In the genomic region with DNA sequence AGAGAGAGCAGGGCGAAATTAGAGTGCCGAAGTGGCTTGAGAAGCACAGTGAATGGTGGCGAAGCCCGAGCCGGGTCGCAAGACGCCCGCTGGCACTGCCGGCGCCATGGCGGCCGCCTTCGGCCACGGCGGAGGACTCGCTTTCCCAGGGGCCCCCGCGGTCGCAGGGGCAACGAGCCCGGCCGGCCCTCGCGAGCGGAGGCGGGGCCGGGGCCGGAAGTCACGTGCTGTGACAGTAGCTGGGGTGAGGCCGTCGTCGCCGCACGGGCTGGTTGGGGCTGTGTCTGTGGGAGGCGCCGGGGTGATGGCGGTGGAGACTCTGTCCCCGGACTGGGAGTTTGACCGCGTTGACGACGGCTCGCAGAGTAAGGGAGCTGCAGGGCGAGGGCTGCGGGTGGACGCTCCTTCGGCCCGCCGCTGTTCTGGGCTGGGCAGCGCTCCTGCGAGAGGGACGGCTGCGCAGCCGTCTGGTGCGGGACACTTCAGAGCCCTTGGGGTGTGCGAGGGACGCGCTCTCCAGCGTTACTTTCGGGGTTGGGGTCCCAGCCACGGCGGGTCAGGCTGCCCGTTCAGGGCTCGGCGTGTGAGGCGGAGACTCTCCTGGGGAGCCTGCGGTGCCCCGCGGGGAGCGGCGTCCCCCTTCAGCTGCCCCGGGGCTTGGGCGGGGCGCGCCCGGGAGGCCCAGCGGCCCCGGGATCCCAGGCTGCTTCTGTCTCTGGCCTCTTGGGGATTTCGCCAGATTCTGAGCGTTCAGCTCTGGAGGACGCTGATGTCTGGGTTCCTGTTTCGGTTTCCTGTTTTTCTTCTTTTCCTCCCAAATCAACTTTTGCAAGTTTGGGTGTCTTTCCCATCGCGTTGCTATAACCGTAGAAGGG, we compare ENCODE assay signal across 8 cellular contexts. TPM values are rescaled to one million over a fixed set of nuclear protein-coding genes. Genes with fewer than 3 reads are reported as not detected.
A peak's percentile ranks its signal among the peaks of the same experiment; 100 is the strongest.
DNase-seq lines count a peak whose midpoint lies in the region; ATAC-seq and TF ChIP-seq lines count a peak whose summit lies in the region.

Gene WASHC4, plus strand, starts transcription at position 235 of the 875 bp plus-strand sequence. Its CDS starts 70 bp downstream, at position 305.

- peak within 1 kb of the TSS; percentile 87 to 100 (median 94) for H3K4me3 Mint-ChIP-seq in CD4-positive, CD25-positive, alpha-beta regulatory T cell

- H3K36me3 ChIP-seq in CD4-positive, CD25-positive, alpha-beta regulatory T cell (ENCODE audit: control insufficient read depth, insufficient read depth, low read length): no peaks in the 10 kb centered on the region
- H3K36me3 ChIP-seq in liver (ENCODE audit: control insufficient read depth in 4 of 4, insufficient read depth in 3 of 4, low read depth in 1 of 4, low read length in 3 of 4): peaks cover 0 to 4% (median 0%) of the 10 kb centered on the region in 4 donors

- peak within 1 kb of the TSS; percentile 89 for H3K27ac ChIP-seq in CD4-positive, CD25-positive, alpha-beta regulatory T cell (ENCODE audit: insufficient read depth, low read length, poor library complexity, severe bottlenecking)
- H3K27ac ChIP-seq in liver (ENCODE audit: low read depth in 1 of 2, low read length in 2 of 2): peak within 1 kb of the TSS; percentile 96 to 97

- H3K4me3 ChIP-seq in CD4-positive, CD25-positive, alpha-beta regulatory T cell (ENCODE audit: low read depth, low read length): peak within 1 kb of the TSS; percentile 96
- H3K4me3 ChIP-seq in liver (ENCODE audit: low read depth in 1 of 3, low read length in 3 of 3): peak within 1 kb of the TSS; percentile 79 to 92 (median 90)

- no peak for TF ChIP-seq CTCF in liver (IDR thresholded peaks at IDR 0.05; ENCODE audit: low read depth, low read length, missing input control)

- H3K27me3 Mint-ChIP-seq in CD4-positive, CD25-positive, alpha-beta regulatory T cell: peaks cover 22% of the 10 kb centered on the region

- ATAC-seq in CD4-positive, CD25-positive, alpha-beta regulatory T cell (ENCODE audit: low read depth in 2 of 2): peak; percentile 99
- ATAC-seq in GM19438 (IDR thresholded peaks at IDR 0.05; ENCODE audit: low read depth, unreplicated experiment) (peak; percentile 81), HG03571 (IDR thresholded peaks at IDR 0.05; ENCODE audit: unreplicated experiment) (peak; percentile 77)

- no peak for TF ChIP-seq RAD21 in liver (IDR thresholded peaks at IDR 0.05)

- H3K4me1 ChIP-seq in CD4-positive, CD25-positive, alpha-beta regulatory T cell (ENCODE audit: control insufficient read depth, insufficient read depth, low read length, poor library complexity, severe bottlenecking): peaks cover 24% of the 10 kb centered on the region
- H3K4me1 ChIP-seq in liver (ENCODE audit: control insufficient read depth in 4 of 4, insufficient read depth in 4 of 4, low read length in 3 of 4): peaks cover 7 to 26% (median 22%) of the 10 kb centered on the region in 4 donors

- peak; percentile 91 to 95 (median 92) for DNase-seq in CD4-positive, CD25-positive, alpha-beta regulatory T cell
- DNase-seq in NCI-H82 (lab: John Stamatoyannopoulos, UW): peak; percentile 94
- DNase-seq in activated CD4-positive, alpha-beta T cell treated with anti-CD3 and anti-CD28 coated beads, Interleukin-2, amount 50 U/mL, for 48 hours: peak; percentile 93 to 94
- DNase-seq in dermis blood vessel endothelial cell: peak; percentile 95
- DNase-seq in stimulated activated CD4-positive, alpha-beta T cell treated with anti-CD3 and anti-CD28 coated beads, Interleukin-4, amount 100 ng/mL, for 24 hours: peak; percentile 93

- H3K36me3 Mint-ChIP-seq in CD4-positive, CD25-positive, alpha-beta regulatory T cell: peaks cover 9% of the 10 kb centered on the region

- peak within 1 kb of the TSS; percentile 76 to 98 for H3K9ac ChIP-seq in liver (ENCODE audit: low read depth in 1 of 2, low read length in 2 of 2)

- peaks cover 0 to 5% of the 10 kb centered on the region in 2 experiments for H3K9me3 ChIP-seq in CD4-positive, CD25-positive, alpha-beta regulatory T cell (ENCODE audit: control insufficient read depth in 2 of 2, low read length in 2 of 2)
- no peaks in the 10 kb centered on the region for H3K9me3 ChIP-seq in liver (ENCODE audit: control insufficient read depth in 4 of 4, low read length in 3 of 4)

- H3K27ac Mint-ChIP-seq in CD4-positive, CD25-positive, alpha-beta regulatory T cell: peak within 1 kb of the TSS; percentile 92 to 97 (median 96)

- peaks cover 0 to 4% (median 0%) of the 10 kb centered on the region in 7 donors for H3K9me3 Mint-ChIP-seq in CD4-positive, CD25-positive, alpha-beta regulatory T cell

- peaks cover 15% of the 10 kb centered on the region for H3K27me3 ChIP-seq in CD4-positive, CD25-positive, alpha-beta regulatory T cell (ENCODE audit: control insufficient read depth, insufficient read depth, low read length)
- no peaks in the 10 kb centered on the region for H3K27me3 ChIP-seq in liver (ENCODE audit: control insufficient read depth in 4 of 4, insufficient read depth in 4 of 4, low read length in 3 of 4)

- under 1% methylated on average over 85 of the region's 85 CpGs for WGBS in liver

- H3K4me1 Mint-ChIP-seq in CD4-positive, CD25-positive, alpha-beta regulatory T cell: peaks cover 22 to 41% (median 34%) of the 10 kb centered on the region in 4 donors

TF ChIP-seq in liver, 16 proteins besides CTCF, POLR2A, EP300 and RAD21:
- no peak for TF ChIP-seq SP1 (IDR thresholded peaks at IDR 0.05)
- TF ChIP-seq HNF4A (conservative IDR thresholded peaks at IDR 0.05): no peak
- TF ChIP-seq MAX (IDR thresholded peaks at IDR 0.05): no peak
- peak; percentile 23 to 80 for TF ChIP-seq GABPA (IDR thresholded peaks at IDR 0.05 in 1 of 2, conservative IDR thresholded peaks at IDR 0.05 in 1 of 2)
- no peak for TF ChIP-seq HNF4G (IDR thresholded peaks at IDR 0.05)
- TF ChIP-seq, protein P1, sequence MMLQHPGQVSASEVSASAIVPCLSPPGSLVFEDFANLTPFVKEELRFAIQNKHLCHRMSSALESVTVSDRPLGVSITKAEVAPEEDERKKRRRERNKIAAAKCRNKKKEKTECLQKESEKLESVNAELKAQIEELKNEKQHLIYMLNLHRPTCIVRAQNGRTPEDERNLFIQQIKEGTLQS (IDR thresholded peaks at IDR 0.05): no peak
- TF ChIP-seq FOXA1 (IDR thresholded peaks at IDR 0.05): no peak
- peak; percentile 56 for TF ChIP-seq ZBTB33 (IDR thresholded peaks at IDR 0.05)
- TF ChIP-seq, protein P2, sequence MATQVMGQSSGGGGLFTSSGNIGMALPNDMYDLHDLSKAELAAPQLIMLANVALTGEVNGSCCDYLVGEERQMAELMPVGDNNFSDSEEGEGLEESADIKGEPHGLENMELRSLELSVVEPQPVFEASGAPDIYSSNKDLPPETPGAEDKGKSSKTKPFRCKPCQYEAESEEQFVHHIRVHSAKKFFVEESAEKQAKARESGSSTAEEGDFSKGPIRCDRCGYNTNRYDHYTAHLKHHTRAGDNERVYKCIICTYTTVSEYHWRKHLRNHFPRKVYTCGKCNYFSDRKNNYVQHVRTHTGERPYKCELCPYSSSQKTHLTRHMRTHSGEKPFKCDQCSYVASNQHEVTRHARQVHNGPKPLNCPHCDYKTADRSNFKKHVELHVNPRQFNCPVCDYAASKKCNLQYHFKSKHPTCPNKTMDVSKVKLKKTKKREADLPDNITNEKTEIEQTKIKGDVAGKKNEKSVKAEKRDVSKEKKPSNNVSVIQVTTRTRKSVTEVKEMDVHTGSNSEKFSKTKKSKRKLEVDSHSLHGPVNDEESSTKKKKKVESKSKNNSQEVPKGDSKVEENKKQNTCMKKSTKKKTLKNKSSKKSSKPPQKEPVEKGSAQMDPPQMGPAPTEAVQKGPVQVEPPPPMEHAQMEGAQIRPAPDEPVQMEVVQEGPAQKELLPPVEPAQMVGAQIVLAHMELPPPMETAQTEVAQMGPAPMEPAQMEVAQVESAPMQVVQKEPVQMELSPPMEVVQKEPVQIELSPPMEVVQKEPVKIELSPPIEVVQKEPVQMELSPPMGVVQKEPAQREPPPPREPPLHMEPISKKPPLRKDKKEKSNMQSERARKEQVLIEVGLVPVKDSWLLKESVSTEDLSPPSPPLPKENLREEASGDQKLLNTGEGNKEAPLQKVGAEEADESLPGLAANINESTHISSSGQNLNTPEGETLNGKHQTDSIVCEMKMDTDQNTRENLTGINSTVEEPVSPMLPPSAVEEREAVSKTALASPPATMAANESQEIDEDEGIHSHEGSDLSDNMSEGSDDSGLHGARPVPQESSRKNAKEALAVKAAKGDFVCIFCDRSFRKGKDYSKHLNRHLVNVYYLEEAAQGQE (IDR thresholded peaks at IDR 0.05): no peak
- TF ChIP-seq JUND (IDR thresholded peaks at IDR 0.05): no peak
- no peak for TF ChIP-seq NR2F2 (IDR thresholded peaks at IDR 0.05)
- no peak for TF ChIP-seq FOXA2 (IDR thresholded peaks at IDR 0.05)
- TF ChIP-seq YY1 (IDR thresholded peaks at IDR 0.05): peak; percentile 97
- peak; percentile 80 for TF ChIP-seq TAF1 (conservative IDR thresholded peaks at IDR 0.05)
- peak in 1 of 2 donors; percentile 8 for TF ChIP-seq EGR1 (IDR thresholded peaks at IDR 0.05; ENCODE audit: low read depth in 2 of 2)

RNA-seq across cellular contexts. Expression of gene WASHC4, which starts in this region (rescaled TPM):
- total RNA-seq in CD4-positive, CD25-positive, alpha-beta regulatory T cell: 41.2 TPM
- 10 to 100 TPM; 24.0 to 33.1 (median 27.7) TPM for polyA plus RNA-seq in CD4-positive, CD25-positive, alpha-beta regulatory T cell
- total RNA-seq in dermis blood vessel endothelial cell (151 and 161 TPM in 2 replicates), liver (10 to 100 TPM; 37.6 to 59.1 TPM)
- 10 to 100 TPM; 11.5 to 27.7 TPM for polyA plus RNA-seq in liver

Comparison
In these comparisons a context has a peak if more than half of its experiments do, and no peak if none do; other contexts are left out.
1. Peak in every context shown above with its lines: DNase-seq, ATAC-seq, H3K4me3 ChIP-seq and H3K27ac ChIP-seq.